In genomic region chr13:36965767-36966166, GRCh38 we compare ENCODE assay signal across 12 cellular contexts. TPM values are rescaled to one million over a fixed set of nuclear protein-coding genes. Genes with fewer than 3 reads are reported as not detected.
DNase-seq lines count a peak whose midpoint lies in the region; ATAC-seq and TF ChIP-seq lines count a peak whose summit lies in the region.
"Had no signal": no experiment of that assay in that cellular context is flagged by ENCODE, and none has a peak within 500 bp of the region (broad histone marks: within the 10 kb centered on the region; RNA-seq: fewer than 3 reads in every experiment).

No MANE protein-coding gene starts in this region.

- no peaks in the 10 kb centered on the region for H3K9me3 ChIP-seq in PC-9 (ENCODE audit: insufficient read depth, low read depth)
- H3K9me3 ChIP-seq: body of pancreas had no signal

- H3K4me2 ChIP-seq in PC-9 = peak overlapping the region; percentile 37

- H3F3A ChIP-seq in PC-9 (ENCODE audit: insufficient read depth, low read depth) = peaks cover 9% of the 10 kb centered on the region

- H3K27me3 Mint-ChIP-seq in activated CD4-positive, alpha-beta T cell treated with anti-CD3 and anti-CD28 coated beads for 36 hours = no peaks in the 10 kb centered on the region
- H3K27me3 Mint-ChIP-seq: activated CD4-positive, alpha-beta T cell treated with anti-CD3 and anti-CD28 coated beads, Interleukin-2, amount 10 ng/mL, durations not matched to agents 7 days and 5 days; B cell had no signal

- no peaks in the 10 kb centered on the region for H3K79me2 ChIP-seq in PC-9 (ENCODE audit: low read depth)

- BruUV-seq in PC-9 (replicated peaks; lab: Mats Ljungman, UMichigan) = no TSS peak

- peak; percentile 81 for ATAC-seq in activated CD4-positive, alpha-beta T cell treated with anti-CD3 and anti-CD28 coated beads for 36 hours
- ATAC-seq in HG03025 (IDR thresholded peaks at IDR 0.05; ENCODE audit: low FRiP score, unreplicated experiment) = no peak
- ATAC-seq in HG02623 (IDR thresholded peaks at IDR 0.05; ENCODE audit: unreplicated experiment) = no peak
- ATAC-seq: body of pancreas had no signal

- peaks cover 6% of the 10 kb centered on the region for H3K4me1 Mint-ChIP-seq in activated CD4-positive, alpha-beta T cell treated with anti-CD3 and anti-CD28 coated beads for 36 hours
- H3K4me1 Mint-ChIP-seq: activated CD4-positive, alpha-beta T cell treated with anti-CD3 and anti-CD28 coated beads, Interleukin-2, amount 10 ng/mL, durations not matched to agents 7 days and 5 days; B cell had no signal

- no peak overlapping the region for H3K4me3 Mint-ChIP-seq in activated CD4-positive, alpha-beta T cell treated with anti-CD3 and anti-CD28 coated beads for 36 hours
- H3K4me3 Mint-ChIP-seq: activated CD4-positive, alpha-beta T cell treated with anti-CD3 and anti-CD28 coated beads, Interleukin-2, amount 10 ng/mL, durations not matched to agents 7 days and 5 days; B cell had no signal

- DNase-seq in activated CD4-positive, alpha-beta T cell treated with anti-CD3 and anti-CD28 coated beads for 36 hours = peak; percentile 24
- no peak for DNase-seq in activated CD4-positive, alpha-beta T cell treated with anti-CD3 and anti-CD28 coated beads for 48 hours
- DNase-seq in PC-9 (peak; percentile 55 to 88), epithelial cell of prostate (ENCODE audit: low read depth, low spot score) (peak; percentile 78), skeletal muscle cell (ENCODE audit: low read depth) (peak; percentile 44), pons (ENCODE audit: low spot score) (no peak)
- DNase-seq: activated CD4-positive, alpha-beta T cell treated with anti-CD3 and anti-CD28 coated beads, Interleukin-2, amount 10 ng/mL, durations not matched to agents 7 days and 5 days; body of pancreas; stimulated activated CD4-positive, alpha-beta T cell treated with anti-CD3 and anti-CD28 coated beads, Interleukin-4, amount 100 ng/mL, for 1 hour had no signal

- no peaks in the 10 kb centered on the region for H3K9me3 Mint-ChIP-seq in activated CD4-positive, alpha-beta T cell treated with anti-CD3 and anti-CD28 coated beads for 36 hours (ENCODE audit: low read depth)
- H3K9me3 Mint-ChIP-seq: activated CD4-positive, alpha-beta T cell treated with anti-CD3 and anti-CD28 coated beads, Interleukin-2, amount 10 ng/mL, durations not matched to agents 7 days and 5 days had no signal

- TF ChIP-seq CTCF in PC-9 (conservative IDR thresholded peaks at IDR 0.05) = no peak

- peaks cover 33% of the 10 kb centered on the region for H3K36me3 ChIP-seq in PC-9 (ENCODE audit: low read depth)

- no peak overlapping the region for H2AFZ ChIP-seq in PC-9

- no peaks in the 10 kb centered on the region for H3K9me2 ChIP-seq in PC-9 (ENCODE audit: insufficient read depth)

- intact Hi-C loops in activated CD4-positive, alpha-beta T cell treated with anti-CD3 and anti-CD28 coated beads for 36 hours (cut with DNase I, micrococcal nuclease) = no loop called here
- intact Hi-C loops in PC-9 (cut with micrococcal nuclease; ENCODE audit: unreplicated experiment) = no loop called here

- no peaks in the 10 kb centered on the region for H3K27me3 ChIP-seq in PC-9 (ENCODE audit: insufficient read depth, low read depth)
- H3K27me3 ChIP-seq: body of pancreas had no signal

- peak overlapping the region; percentile 56 for H3K27ac ChIP-seq in PC-9
- peak overlapping the region; percentile 84 for H3K27ac ChIP-seq in epithelial cell of prostate
- H3K27ac ChIP-seq: body of pancreas had no signal

- no peaks in the 10 kb centered on the region for H4K20me1 ChIP-seq in PC-9 (ENCODE audit: insufficient read depth)

- peaks cover 46% of the 10 kb centered on the region for H3K36me3 Mint-ChIP-seq in activated CD4-positive, alpha-beta T cell treated with anti-CD3 and anti-CD28 coated beads for 36 hours (ENCODE audit: low read depth)

- CTCF ChIA-PET in activated CD4-positive, alpha-beta T cell treated with anti-CD3 and anti-CD28 coated beads for 36 hours (lab: Charles Lee) = no interaction called here
- CTCF ChIA-PET in PC-9 (lab: Charles Lee) = no interaction called here

- POLR2A ChIA-PET in activated CD4-positive, alpha-beta T cell treated with anti-CD3 and anti-CD28 coated beads for 36 hours (lab: Charles Lee) = no interaction called here
- POLR2A ChIA-PET in PC-9 (lab: Charles Lee; ENCODE audit: unreplicated experiment) = no interaction called here

- peak overlapping the region; percentile 38 for H3K27ac Mint-ChIP-seq in activated CD4-positive, alpha-beta T cell treated with anti-CD3 and anti-CD28 coated beads for 36 hours
- H3K27ac Mint-ChIP-seq: activated CD4-positive, alpha-beta T cell treated with anti-CD3 and anti-CD28 coated beads, Interleukin-2, amount 10 ng/mL, durations not matched to agents 7 days and 5 days; B cell had no signal

- peaks cover 15% of the 10 kb centered on the region for H3K4me1 ChIP-seq in PC-9 (replicated peaks; ENCODE audit: insufficient read depth)
- H3K4me1 ChIP-seq: body of pancreas had no signal

- H3K4me3 ChIP-seq in PC-9 (no peak overlapping the region), skeletal muscle cell (ENCODE audit: low read depth, low read length) (no peak overlapping the region)
- H3K4me3 ChIP-seq: body of pancreas had no signal

RNA-seq across cellular contexts. Expression of gene ALG5, which starts 33.4 kb away (rescaled TPM):
- 10 to 100 TPM; 21.1 to 28.3 TPM for total RNA-seq in activated CD4-positive, alpha-beta T cell treated with anti-CD3 and anti-CD28 coated beads for 36 hours
- 17.7 and 18.8 TPM in 2 replicates for total RNA-seq in PC-9 (2021)

RNA-seq across cellular contexts. Expression of gene EXOSC8, which starts 34.8 kb away (rescaled TPM):
- total RNA-seq in activated CD4-positive, alpha-beta T cell treated with anti-CD3 and anti-CD28 coated beads for 36 hours = 100 to 1,000 TPM; 179 to 216 TPM
- 44.1 and 51.2 TPM in 2 replicates for total RNA-seq in PC-9 (2021)

RNA-seq across cellular contexts. Expression of gene SMAD9, which starts 45.7 kb away (rescaled TPM):
- under 1 TPM; 0.14 to 0.18 TPM for total RNA-seq in activated CD4-positive, alpha-beta T cell treated with anti-CD3 and anti-CD28 coated beads for 36 hours
- 0.94 and 1.4 TPM in 2 replicates for total RNA-seq in PC-9 (2021)
- total RNA-seq: activated CD4-positive, alpha-beta T cell treated with anti-CD3 and anti-CD28 coated beads, Interleukin-2, amount 10 ng/mL, durations not matched to agents 7 days and 5 days; B cell had no signal

Comparison
In these comparisons a context has a peak if more than half of its experiments do, and no peak if none do; other contexts are left out.
1. DNase-seq: peak in activated CD4-positive, alpha-beta T cell treated with anti-CD3 and anti-CD28 coated beads for 36 hours (single experiment), PC-9 (2 of 2), epithelial cell of prostate (single experiment) and skeletal muscle cell (single experiment); none in activated CD4-positive, alpha-beta T cell treated with anti-CD3 and anti-CD28 coated beads for 48 hours (single experiment) and pons (single experiment).